Comparison of ENCODE assay signal across 21 cellular contexts in the genomic region with DNA sequence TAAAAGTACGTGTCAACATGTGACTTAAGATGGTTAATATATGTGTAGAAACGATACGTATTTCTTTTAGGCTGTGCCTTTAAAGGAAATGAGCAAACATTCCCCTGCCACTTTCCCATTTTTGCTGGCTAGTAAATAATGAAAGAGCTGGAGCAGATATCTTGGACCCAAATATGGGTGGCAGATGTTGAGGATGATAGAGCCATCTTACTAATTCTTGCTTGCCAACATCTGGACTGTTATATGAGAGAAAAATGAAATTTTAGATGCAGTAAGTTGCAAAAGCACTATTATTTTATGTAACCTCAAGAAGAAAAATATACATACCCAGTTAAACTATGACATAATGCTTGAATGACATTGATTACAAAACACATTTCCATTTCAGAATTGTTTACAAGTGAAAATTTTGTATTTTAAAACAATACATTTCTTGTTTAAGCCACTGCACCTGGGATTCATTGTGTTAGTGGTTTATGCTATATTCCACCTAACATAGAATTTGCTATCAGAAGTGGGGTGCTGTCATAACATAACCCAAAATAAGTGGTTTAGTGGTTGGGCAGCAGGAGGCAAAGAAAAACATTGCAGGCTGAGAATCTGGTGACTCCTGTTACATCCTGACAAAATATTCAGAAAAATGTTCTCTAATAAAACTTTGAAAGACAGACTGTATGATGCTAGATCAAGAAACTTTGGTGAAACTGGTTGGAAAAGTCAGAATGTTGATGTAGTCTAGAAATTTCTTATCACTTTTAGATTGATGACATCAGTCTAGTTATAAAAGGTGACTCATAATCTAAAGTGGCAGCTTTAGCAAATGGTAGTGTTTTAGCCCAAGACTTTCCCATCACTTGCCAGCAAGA.
DNase-seq lines count a peak whose midpoint lies in the region; ATAC-seq, FAIRE-seq and TF ChIP-seq lines count a peak whose summit lies in the region.
"Had no signal": no experiment of that assay in that cellular context is flagged by ENCODE, and none has a peak within 500 bp of the region (broad histone marks: within the 10 kb centered on the region; RNA-seq: fewer than 3 reads in every experiment).

No MANE protein-coding gene starts in this region.

- H3K4me1 Mint-ChIP-seq in activated naive CD8-positive, alpha-beta T cell (ENCODE audit: low read depth) = peaks cover 29% of the 10 kb centered on the region
- H3K4me1 Mint-ChIP-seq in activated naive CD8-positive, alpha-beta T cell treated with anti-CD3 and anti-CD28 coated beads, Interleukin-2, amount 50 U/mL, for 24 hours = peaks cover 41% of the 10 kb centered on the region
- peaks cover 39% of the 10 kb centered on the region for H3K4me1 Mint-ChIP-seq in stimulated activated effector memory CD8-positive, alpha-beta T cell treated with anti-CD3 and anti-CD28 coated beads, Interleukin-12 subunit alpha, Interleukin-12 subunit beta, amount 100 ng/mL, for 72 hours

- no peak for TF ChIP-seq RAD21 in K562 (CRISPR knock-in tag; conservative IDR thresholded peaks at IDR 0.05 in 1 of 2, IDR thresholded peaks at IDR 0.05 in 1 of 2)

- intact Hi-C loops in K562 (cut with micrococcal nuclease) = no loop called here

- H3K27ac ChIP-seq in K562 (ENCODE audit: extremely low read depth, low read depth, low read length) = no peak overlapping the region
- H3K27ac ChIP-seq: GM23248, RWPE1 had no signal

- H3K27me3 ChIP-seq in K562 (ENCODE audit: control insufficient read depth in 2 of 2, insufficient read depth in 2 of 2, low read length in 2 of 2) = no peaks in the 10 kb centered on the region

- WGBS in K562 (ENCODE audit: insufficient coverage, low coverage, missing lambda C conversion rate) = 3% methylated on average over 3 of the region's 3 CpGs

- no peak for DNase-seq in activated naive CD8-positive, alpha-beta T cell treated with anti-CD3 and anti-CD28 coated beads, Interleukin-2, amount 50 U/mL, for 24 hours
- no peak for DNase-seq in H54 (ENCODE audit: insufficient read length, low spot score)
- no peak for DNase-seq in K562 (ENCODE audit: extremely low read depth in 1 of 4, low spot score in 3 of 4)
- DNase-seq in stimulated activated effector memory CD8-positive, alpha-beta T cell treated with anti-CD3 and anti-CD28 coated beads, Interleukin-12 subunit alpha, Interleukin-12 subunit beta, amount 100 ng/mL, for 72 hours (ENCODE audit: low spot score in 2 of 2) = no peak
- DNase-seq in AG20443 (ENCODE audit: low spot score) = no peak
- DNase-seq: DND-41, GM23248, HCEC 1CT, KG1, MV-4-11, NCI-H1417, NCI-H187, NCI-H2107, NCI-H510A, NCI-H82, PC-3 had no signal

- H3K79me2 ChIP-seq in K562 (ENCODE audit: control insufficient read depth, insufficient read depth, low read length) = no peaks in the 10 kb centered on the region

- no peaks in the 10 kb centered on the region for H3K36me3 ChIP-seq in K562 (ENCODE audit: control insufficient read depth, insufficient read depth, low read length)

- H3K9ac ChIP-seq in K562 (ENCODE audit: insufficient read depth in 1 of 2, low read depth in 2 of 2, low read length in 2 of 2) = no peak overlapping the region
- H3K9ac ChIP-seq: GM23248 had no signal

- H3K4me2 ChIP-seq in K562 (ENCODE audit: insufficient read depth, low read length) = no peak overlapping the region

- no peak for TF ChIP-seq EP300 in K562 (IDR thresholded peaks at IDR 0.05; ENCODE audit: low read length)

- TF ChIP-seq CTCF in K562 (IDR thresholded peaks at IDR 0.05 in 2 of 3, conservative IDR thresholded peaks at IDR 0.05 in 1 of 3; ENCODE audit: insufficient read depth in 2 of 3, low read depth in 1 of 3, low read length in 3 of 3) = no peak

- no peak overlapping the region for H3K4me3 ChIP-seq in K562
- H3K4me3 ChIP-seq: GM23248 had no signal

- H3K9me3 Mint-ChIP-seq in activated naive CD8-positive, alpha-beta T cell (ENCODE audit: low read depth) = peaks cover 3% of the 10 kb centered on the region
- peaks cover 15% of the 10 kb centered on the region for H3K9me3 Mint-ChIP-seq in activated naive CD8-positive, alpha-beta T cell treated with anti-CD3 and anti-CD28 coated beads, Interleukin-2, amount 50 U/mL, for 24 hours
- peaks cover 3% of the 10 kb centered on the region for H3K9me3 Mint-ChIP-seq in stimulated activated effector memory CD8-positive, alpha-beta T cell treated with anti-CD3 and anti-CD28 coated beads, Interleukin-12 subunit alpha, Interleukin-12 subunit beta, amount 100 ng/mL, for 72 hours

- H2AFZ ChIP-seq in K562 (ENCODE audit: low read depth, low read length) = no peak overlapping the region
- H2AFZ ChIP-seq: GM23248 had no signal

- H3K9me3 ChIP-seq in K562 (replicated peaks; ENCODE audit: control insufficient read depth, insufficient read depth, low read depth, low read length) = no peaks in the 10 kb centered on the region

- no peaks in the 10 kb centered on the region for H3K9me1 ChIP-seq in K562 (ENCODE audit: control insufficient read depth, insufficient read depth, low read length)

- H3K27ac Mint-ChIP-seq in activated naive CD8-positive, alpha-beta T cell = peak overlapping the region; percentile 55
- no peak overlapping the region for H3K27ac Mint-ChIP-seq in activated naive CD8-positive, alpha-beta T cell treated with anti-CD3 and anti-CD28 coated beads, Interleukin-2, amount 50 U/mL, for 24 hours
- no peak overlapping the region for H3K27ac Mint-ChIP-seq in stimulated activated effector memory CD8-positive, alpha-beta T cell treated with anti-CD3 and anti-CD28 coated beads, Interleukin-12 subunit alpha, Interleukin-12 subunit beta, amount 100 ng/mL, for 72 hours
- H3K27ac Mint-ChIP-seq: CD14-positive monocyte had no signal

- BruUV-seq in K562 (replicated peaks; lab: Mats Ljungman, UMichigan) = no TSS peak

- H3K4me1 ChIP-seq in K562 (replicated peaks in 1 of 2; ENCODE audit: control insufficient read depth in 2 of 2, insufficient read depth in 2 of 2, low read length in 2 of 2) = no peaks in the 10 kb centered on the region

- in situ Hi-C loops in K562 (cut with MboI) = no loop called here

- CTCF ChIA-PET in K562 (lab: Yijun Ruan, JAX; ENCODE audit: low intra/inter-chr PET ratio) = no interaction called here

- no peak for ATAC-seq in activated naive CD8-positive, alpha-beta T cell treated with anti-CD3 and anti-CD28 coated beads, Interleukin-2, amount 50 U/mL, for 24 hours
- ATAC-seq in K562 (no peak), GM18498 (IDR thresholded peaks at IDR 0.05; ENCODE audit: unreplicated experiment) (no peak)
- peak; percentile 53 for ATAC-seq in stimulated activated effector memory CD8-positive, alpha-beta T cell treated with anti-CD3 and anti-CD28 coated beads, Interleukin-12 subunit alpha, Interleukin-12 subunit beta, amount 100 ng/mL, for 72 hours
- ATAC-seq: PC-3 had no signal

- no peak overlapping the region for H3K4me3 Mint-ChIP-seq in activated naive CD8-positive, alpha-beta T cell
- no peak overlapping the region for H3K4me3 Mint-ChIP-seq in activated naive CD8-positive, alpha-beta T cell treated with anti-CD3 and anti-CD28 coated beads, Interleukin-2, amount 50 U/mL, for 24 hours
- no peak overlapping the region for H3K4me3 Mint-ChIP-seq in stimulated activated effector memory CD8-positive, alpha-beta T cell treated with anti-CD3 and anti-CD28 coated beads, Interleukin-12 subunit alpha, Interleukin-12 subunit beta, amount 100 ng/mL, for 72 hours
- H3K4me3 Mint-ChIP-seq: CD14-positive monocyte had no signal

- H3K27me3 Mint-ChIP-seq in activated naive CD8-positive, alpha-beta T cell = no peaks in the 10 kb centered on the region
- H3K27me3 Mint-ChIP-seq in activated naive CD8-positive, alpha-beta T cell treated with anti-CD3 and anti-CD28 coated beads, Interleukin-2, amount 50 U/mL, for 24 hours = no peaks in the 10 kb centered on the region

- H4K20me1 ChIP-seq in K562 (replicated peaks; ENCODE audit: control insufficient read depth, insufficient read depth, low read length) = no peaks in the 10 kb centered on the region

- FAIRE-seq in H54 (lab: Jason Lieb, UNC) (peak; percentile 55), K562 (lab: Jason Lieb, UNC) (no peak)
- FAIRE-seq: G401.6 had no signal

- POLR2A ChIA-PET in K562 (lab: Yijun Ruan, JAX) = no interaction called here

- TF ChIP-seq POLR2A in H54 (IDR thresholded peaks at IDR 0.05; ENCODE audit: low read depth, low read length) = no peak
- TF ChIP-seq POLR2A in K562 (conservative IDR thresholded peaks at IDR 0.05) = no peak

- no peaks in the 10 kb centered on the region for H3K36me3 Mint-ChIP-seq in activated naive CD8-positive, alpha-beta T cell
- H3K36me3 Mint-ChIP-seq in activated naive CD8-positive, alpha-beta T cell treated with anti-CD3 and anti-CD28 coated beads, Interleukin-2, amount 50 U/mL, for 24 hours (ENCODE audit: low read depth) = peaks cover 4% of the 10 kb centered on the region
- H3K36me3 Mint-ChIP-seq in stimulated activated effector memory CD8-positive, alpha-beta T cell treated with anti-CD3 and anti-CD28 coated beads, Interleukin-12 subunit alpha, Interleukin-12 subunit beta, amount 100 ng/mL, for 72 hours = no peaks in the 10 kb centered on the region
- H3K36me3 Mint-ChIP-seq: CD14-positive monocyte had no signal

TF ChIP-seq in K562, 482 proteins besides CTCF, POLR2A, EP300 and RAD21:
- TF ChIP-seq ZNF707 (CRISPR knock-in tag; conservative IDR thresholded peaks at IDR 0.05) = peak; percentile 80
- no peak for TF ChIP-seq MAX (CRISPR knock-in tag; IDR thresholded peaks at IDR 0.05)
